In genomic region chr16:77404823-77405222, GRCh38 we compare ENCODE assay signal across 1 cellular context.
TF ChIP-seq lines count a peak whose summit lies in the region.

No MANE protein-coding gene starts in this region.

TF ChIP-seq in endothelial cell of umbilical vein, 7 proteins besides CTCF, POLR2A, EP300 and RAD21:
- TF ChIP-seq POLR2AphosphoS5 (IDR thresholded peaks at IDR 0.05; ENCODE audit: insufficient read depth, low read depth, low read length) (no peak), GATA2 (IDR thresholded peaks at IDR 0.05; ENCODE audit: insufficient read depth, insufficient read length, low read depth, low read length) (peak; percentile 20), MYC (IDR thresholded peaks at IDR 0.05; ENCODE audit: low read depth, low read length) (no peak), JUN (IDR thresholded peaks at IDR 0.05; ENCODE audit: borderline replicate concordance, insufficient read depth, insufficient read length, low read depth) (no peak), MAX (IDR thresholded peaks at IDR 0.05; ENCODE audit: insufficient read depth, insufficient read length) (no peak), FOS (IDR thresholded peaks at IDR 0.05; ENCODE audit: borderline replicate concordance, insufficient read depth, low read length) (no peak), EZH2 (IDR thresholded peaks at IDR 0.05; ENCODE audit: borderline replicate concordance, low read depth, low read length, severe bottlenecking) (no peak)
